In genomic region chrX:38103857-38104812, GRCh38 we compare ENCODE assay signal across 14 cellular contexts.
A peak's percentile ranks its signal among the peaks of the same experiment; 100 is the strongest.
DNase-seq lines count a peak whose midpoint lies in the region; ATAC-seq and TF ChIP-seq lines count a peak whose summit lies in the region.
"Had no signal": no experiment of that assay in that cellular context is flagged by ENCODE, and none has a peak within 500 bp of the region (broad histone marks: within the 10 kb centered on the region; RNA-seq: fewer than 3 reads in every experiment).

No MANE protein-coding gene starts in this region.

- peaks cover 2% of the 10 kb centered on the region for H3K27me3 Mint-ChIP-seq in activated CD4-positive, alpha-beta T cell treated with anti-CD3 and anti-CD28 coated beads for 36 hours

- H3K4me3 Mint-ChIP-seq in activated CD4-positive, alpha-beta T cell treated with anti-CD3 and anti-CD28 coated beads for 36 hours: no peak overlapping the region
- H3K4me3 Mint-ChIP-seq: activated T-cell treated with anti-CD3 and anti-CD28 coated beads, Interleukin-2, amount 50 U/mL, for 4 hours; CD14-positive monocyte had no signal

- peak; percentile 81 for ATAC-seq in GM18499 (IDR thresholded peaks at IDR 0.05; ENCODE audit: insufficient read depth, unreplicated experiment)
- peak; percentile 81 for ATAC-seq in GM21367 (IDR thresholded peaks at IDR 0.05; ENCODE audit: unreplicated experiment)
- ATAC-seq in HG03064 (IDR thresholded peaks at IDR 0.05; ENCODE audit: low read depth, unreplicated experiment): peak; percentile 77
- no peak for ATAC-seq in activated CD4-positive, alpha-beta T cell treated with anti-CD3 and anti-CD28 coated beads for 36 hours
- ATAC-seq: activated T-cell treated with anti-CD3 and anti-CD28 coated beads, Interleukin-2, amount 50 U/mL, for 4 hours had no signal

- POLR2A ChIA-PET in RWPE1 (lab: Yijun Ruan, JAX; ENCODE audit: low non-redundant PET): no interaction called here
- POLR2A ChIA-PET in activated CD4-positive, alpha-beta T cell treated with anti-CD3 and anti-CD28 coated beads for 36 hours (lab: Charles Lee): no interaction called here

- no peaks in the 10 kb centered on the region for H3K9me3 Mint-ChIP-seq in activated CD4-positive, alpha-beta T cell treated with anti-CD3 and anti-CD28 coated beads for 36 hours (ENCODE audit: low read depth)

- H3K4me2 ChIP-seq in osteoblast (ENCODE audit: insufficient read depth, low read length): no peak overlapping the region

- DNase-seq in NOMO-1 treated with DMSO at 0.1 percent for 48 hours (lab: John Stamatoyannopoulos, UW; ENCODE audit: unreplicated experiment) (peak; percentile 63), osteoblast (ENCODE audit: insufficient read length, low spot score, missing footprints) (no peak), RWPE1 (ENCODE audit: low spot score) (no peak), kidney glomerular epithelial cell (lab: John Stamatoyannopoulos, UW) (no peak)
- no peak for DNase-seq in activated CD4-positive, alpha-beta T cell treated with anti-CD3 and anti-CD28 coated beads for 36 hours
- DNase-seq: activated T-cell treated with anti-CD3 and anti-CD28 coated beads, Interleukin-2, amount 50 U/mL, for 4 hours; cerebellar nuclear complex; NCI-H526; retina had no signal

- intact Hi-C loops in activated CD4-positive, alpha-beta T cell treated with anti-CD3 and anti-CD28 coated beads for 36 hours (cut with DNase I, micrococcal nuclease): no loop called here

- no peaks in the 10 kb centered on the region for H3K79me2 ChIP-seq in osteoblast (ENCODE audit: insufficient read depth, low read length)

- no peaks in the 10 kb centered on the region for H3K36me3 ChIP-seq in osteoblast (ENCODE audit: insufficient read depth, low read length)

- CTCF ChIA-PET in RWPE1 (lab: Yijun Ruan, JAX): no interaction called here
- CTCF ChIA-PET in activated CD4-positive, alpha-beta T cell treated with anti-CD3 and anti-CD28 coated beads for 36 hours (lab: Charles Lee): no interaction called here

- H3K27ac ChIP-seq in osteoblast (ENCODE audit: low read depth, low read length) (no peak overlapping the region), RWPE1 (no peak overlapping the region)

- TF ChIP-seq CTCF in osteoblast (IDR thresholded peaks at IDR 0.05; ENCODE audit: extremely low read depth, low read depth, low read length) (no peak), RWPE1 (conservative IDR thresholded peaks at IDR 0.05; ENCODE audit: low read depth) (no peak)

- H4K20me1 ChIP-seq in osteoblast (ENCODE audit: insufficient read depth, low read length): no peaks in the 10 kb centered on the region

- H3K9me3 ChIP-seq in osteoblast (ENCODE audit: low read depth, low read length): no peaks in the 10 kb centered on the region

- H3K4me3 ChIP-seq in osteoblast (ENCODE audit: insufficient read depth, low read length): no peak overlapping the region
- H3K4me3 ChIP-seq: lung had no signal

- no peaks in the 10 kb centered on the region for H3K36me3 Mint-ChIP-seq in activated CD4-positive, alpha-beta T cell treated with anti-CD3 and anti-CD28 coated beads for 36 hours (ENCODE audit: low read depth)
- H3K36me3 Mint-ChIP-seq: CD14-positive monocyte had no signal

- no peaks in the 10 kb centered on the region for H3K27me3 ChIP-seq in osteoblast (ENCODE audit: insufficient read depth, low read length)

- no peaks in the 10 kb centered on the region for H3K4me1 ChIP-seq in osteoblast (ENCODE audit: insufficient read depth, low read length)

- no peak overlapping the region for H3K27ac Mint-ChIP-seq in activated CD4-positive, alpha-beta T cell treated with anti-CD3 and anti-CD28 coated beads for 36 hours
- H3K27ac Mint-ChIP-seq: CD14-positive monocyte had no signal

- no peak overlapping the region for H2AFZ ChIP-seq in osteoblast (ENCODE audit: low read length)

- H3K4me1 Mint-ChIP-seq in activated CD4-positive, alpha-beta T cell treated with anti-CD3 and anti-CD28 coated beads for 36 hours: no peaks in the 10 kb centered on the region
